In the genomic region with DNA sequence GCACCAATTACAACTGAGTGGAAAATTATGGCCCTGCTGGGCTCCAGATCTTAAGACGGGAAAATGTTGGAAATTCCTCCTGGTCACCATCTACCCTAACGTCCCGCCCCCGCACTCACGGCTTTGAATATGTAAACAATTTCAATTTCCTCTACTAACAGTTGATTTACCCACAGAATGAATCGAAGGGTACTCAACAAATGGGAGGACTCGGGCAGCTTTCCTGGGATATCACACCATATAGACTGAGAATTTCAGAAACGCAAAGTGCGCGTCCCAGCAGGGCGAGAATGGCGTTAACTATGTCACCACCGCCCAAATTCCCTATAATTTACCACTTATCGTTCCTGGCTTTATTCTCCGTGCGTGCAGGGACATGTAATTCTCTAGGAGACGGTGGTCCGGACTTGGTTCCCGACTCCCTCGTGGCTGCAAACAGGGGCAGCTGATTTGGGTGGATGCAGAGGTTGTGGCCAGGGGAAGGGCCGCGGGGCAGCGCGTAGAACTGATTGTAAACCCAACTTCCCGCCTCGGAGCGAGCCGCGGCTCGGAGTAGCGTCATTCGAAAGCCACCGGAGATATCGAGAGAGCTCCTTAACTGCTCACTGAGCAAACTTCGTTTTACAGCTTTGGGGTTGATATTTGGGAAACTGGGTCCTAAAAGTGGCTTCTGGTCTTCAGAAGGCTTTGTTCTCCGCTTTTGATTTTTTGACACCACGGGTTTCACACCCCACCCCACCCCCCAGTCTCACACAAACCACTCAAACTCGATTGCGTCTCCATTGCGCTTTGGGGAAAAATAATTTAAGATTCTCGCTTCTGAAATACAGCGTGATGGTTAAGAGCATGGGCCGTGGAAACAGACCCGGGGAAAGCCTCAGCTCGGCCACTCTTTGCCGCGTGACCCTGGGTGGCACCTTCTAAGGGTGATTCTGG, we compare ENCODE assay signal across 1 cellular context.
TF ChIP-seq lines count a peak whose summit lies in the region.

No MANE protein-coding gene starts in this region.

TF ChIP-seq in K562, 482 proteins besides CTCF, POLR2A, EP300 and RAD21:
- TF ChIP-seq ZBTB17 (CRISPR knock-in tag; IDR thresholded peaks at IDR 0.05), result no peak
- TF ChIP-seq, protein P1, sequence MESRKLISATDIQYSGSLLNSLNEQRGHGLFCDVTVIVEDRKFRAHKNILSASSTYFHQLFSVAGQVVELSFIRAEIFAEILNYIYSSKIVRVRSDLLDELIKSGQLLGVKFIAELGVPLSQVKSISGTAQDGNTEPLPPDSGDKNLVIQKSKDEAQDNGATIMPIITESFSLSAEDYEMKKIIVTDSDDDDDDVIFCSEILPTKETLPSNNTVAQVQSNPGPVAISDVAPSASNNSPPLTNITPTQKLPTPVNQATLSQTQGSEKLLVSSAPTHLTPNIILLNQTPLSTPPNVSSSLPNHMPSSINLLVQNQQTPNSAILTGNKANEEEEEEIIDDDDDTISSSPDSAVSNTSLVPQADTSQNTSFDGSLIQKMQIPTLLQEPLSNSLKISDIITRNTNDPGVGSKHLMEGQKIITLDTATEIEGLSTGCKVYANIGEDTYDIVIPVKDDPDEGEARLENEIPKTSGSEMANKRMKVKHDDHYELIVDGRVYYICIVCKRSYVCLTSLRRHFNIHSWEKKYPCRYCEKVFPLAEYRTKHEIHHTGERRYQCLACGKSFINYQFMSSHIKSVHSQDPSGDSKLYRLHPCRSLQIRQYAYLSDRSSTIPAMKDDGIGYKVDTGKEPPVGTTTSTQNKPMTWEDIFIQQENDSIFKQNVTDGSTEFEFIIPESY (CRISPR knock-in tag; IDR thresholded peaks at IDR 0.05), result peak; percentile 82
- TF ChIP-seq GATAD2B (IDR thresholded peaks at IDR 0.05; ENCODE audit: borderline replicate concordance), result no peak
- no peak for TF ChIP-seq PTRF (tag; IDR thresholded peaks at IDR 0.05)
